ENCODE assay signal across 18 cellular contexts in the genomic region with DNA sequence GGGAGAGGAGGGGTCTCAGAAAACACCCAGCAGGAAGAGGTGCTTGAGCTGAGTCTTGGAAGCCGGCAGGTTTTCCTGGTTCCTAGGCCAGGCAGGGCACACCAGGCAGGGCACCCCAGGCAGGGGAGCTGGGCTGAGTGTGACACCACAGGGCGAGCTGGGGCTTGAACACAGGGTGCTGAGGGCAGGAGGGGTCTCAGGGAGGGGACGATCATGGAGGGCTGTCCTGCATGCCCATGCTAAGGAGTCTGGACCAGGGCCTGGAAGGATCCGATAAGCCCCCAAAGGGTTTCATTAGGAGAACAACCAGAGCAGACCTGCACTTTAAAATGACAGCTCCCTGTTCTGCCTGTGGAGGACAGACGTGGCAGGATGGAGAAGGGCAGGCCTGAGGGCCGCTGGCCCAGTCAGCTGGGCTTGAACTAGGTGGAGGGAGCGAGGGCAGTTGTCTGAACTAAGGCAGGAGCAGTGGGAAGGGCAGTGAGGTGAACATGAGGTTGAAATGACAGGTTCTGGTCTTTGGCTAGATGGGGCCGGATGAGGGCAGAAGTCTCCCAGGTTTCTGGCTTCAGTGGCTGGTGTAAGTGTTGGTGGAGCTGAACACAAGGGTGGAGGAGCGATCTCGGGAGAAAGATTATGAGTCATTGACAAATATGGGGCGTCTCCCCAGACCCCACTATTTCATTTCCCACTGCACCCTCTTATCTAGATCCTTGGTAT.
DNase-seq lines count a peak whose midpoint lies in the region; ATAC-seq and TF ChIP-seq lines count a peak whose summit lies in the region.
"Had no signal": no experiment of that assay in that cellular context is flagged by ENCODE, and none has a peak within 500 bp of the region (broad histone marks: within the 10 kb centered on the region; RNA-seq: fewer than 3 reads in every experiment).

No MANE protein-coding gene starts in this region.

- intact Hi-C loops in naive thymus-derived CD4-positive, alpha-beta T cell (cut with micrococcal nuclease) = no loop called here

- H3K4me3 ChIP-seq in naive thymus-derived CD4-positive, alpha-beta T cell (ENCODE audit: low read length) = no peak overlapping the region
- H3K4me3 ChIP-seq: A549; BLaER1 treated with 17β-estradiol and CSF1 and Interleukin-3, amounts not matched to agents 10 nM and 100 nM; GM23248 had no signal

- H3K36me3 ChIP-seq in naive thymus-derived CD4-positive, alpha-beta T cell (ENCODE audit: control insufficient read depth in 2 of 3, insufficient read depth in 3 of 3, low read length in 3 of 3) = no peaks in the 10 kb centered on the region
- H3K36me3 ChIP-seq: BLaER1 treated with 17β-estradiol and CSF1 and Interleukin-3, amounts not matched to agents 10 nM and 100 nM had no signal

- TF ChIP-seq CTCF in neural crest cell (conservative IDR thresholded peaks at IDR 0.05) = no peak
- TF ChIP-seq CTCF in omental fat pad (IDR thresholded peaks at IDR 0.05) = no peak

- H3K4me1 Mint-ChIP-seq in activated CD8-positive, alpha-beta memory T cell treated with anti-CD3 and anti-CD28 coated beads, Interleukin-2, amount 10 ng/mL, durations not matched to agents 7 days and 5 days = peaks cover 4% of the 10 kb centered on the region
- H3K4me1 Mint-ChIP-seq in neural crest cell = no peaks in the 10 kb centered on the region
- H3K4me1 Mint-ChIP-seq in naive thymus-derived CD4-positive, alpha-beta T cell = peaks cover 0 to 10% (median 4%) of the 10 kb centered on the region in 7 donors

- ATAC-seq in activated CD8-positive, alpha-beta memory T cell treated with anti-CD3 and anti-CD28 coated beads, Interleukin-2, amount 10 ng/mL, durations not matched to agents 7 days and 5 days = no peak
- ATAC-seq in esophagus mucosa (peak; percentile 20), omental fat pad (ENCODE audit: low FRiP score) (no peak), HG03521 (IDR thresholded peaks at IDR 0.05; ENCODE audit: unreplicated experiment) (no peak), HG03457 (IDR thresholded peaks at IDR 0.05; ENCODE audit: unreplicated experiment) (no peak)
- ATAC-seq in naive thymus-derived CD4-positive, alpha-beta T cell = no peak
- ATAC-seq: CD8-positive, alpha-beta T cell had no signal

- no peaks in the 10 kb centered on the region for H3K27me3 Mint-ChIP-seq in activated CD8-positive, alpha-beta memory T cell treated with anti-CD3 and anti-CD28 coated beads, Interleukin-2, amount 10 ng/mL, durations not matched to agents 7 days and 5 days
- no peaks in the 10 kb centered on the region for H3K27me3 Mint-ChIP-seq in neural crest cell (ENCODE audit: low read depth)
- peaks cover 0 to 6% (median 0%) of the 10 kb centered on the region in 5 donors for H3K27me3 Mint-ChIP-seq in naive thymus-derived CD4-positive, alpha-beta T cell
- H3K27me3 Mint-ChIP-seq: B cell had no signal

- POLR2A ChIA-PET in naive thymus-derived CD4-positive, alpha-beta T cell (lab: Charles Lee) = no interaction called here

- no peak overlapping the region for H3K4me3 Mint-ChIP-seq in activated CD8-positive, alpha-beta memory T cell treated with anti-CD3 and anti-CD28 coated beads, Interleukin-2, amount 10 ng/mL, durations not matched to agents 7 days and 5 days
- no peak overlapping the region for H3K4me3 Mint-ChIP-seq in neural crest cell
- no peak overlapping the region for H3K4me3 Mint-ChIP-seq in naive thymus-derived CD4-positive, alpha-beta T cell
- H3K4me3 Mint-ChIP-seq: B cell; CD8-positive, alpha-beta T cell; HFFc6 had no signal

- H3K9me3 ChIP-seq in naive thymus-derived CD4-positive, alpha-beta T cell (ENCODE audit: control insufficient read depth in 2 of 3, low read length in 3 of 3) = no peaks in the 10 kb centered on the region
- H3K9me3 ChIP-seq: A549; BLaER1 treated with 17β-estradiol and CSF1 and Interleukin-3, amounts not matched to agents 10 nM and 100 nM had no signal

- no peaks in the 10 kb centered on the region for H3K36me3 Mint-ChIP-seq in activated CD8-positive, alpha-beta memory T cell treated with anti-CD3 and anti-CD28 coated beads, Interleukin-2, amount 10 ng/mL, durations not matched to agents 7 days and 5 days
- H3K36me3 Mint-ChIP-seq in neural crest cell (ENCODE audit: low read depth) = no peaks in the 10 kb centered on the region
- H3K36me3 Mint-ChIP-seq in naive thymus-derived CD4-positive, alpha-beta T cell = no peaks in the 10 kb centered on the region
- H3K36me3 Mint-ChIP-seq: CD8-positive, alpha-beta T cell had no signal

- H3K27ac ChIP-seq in naive thymus-derived CD4-positive, alpha-beta T cell (ENCODE audit: low read depth, low read length) = no peak overlapping the region
- H3K27ac ChIP-seq: 22Rv1; A549; BLaER1 treated with 17β-estradiol and CSF1 and Interleukin-3, amounts not matched to agents 10 nM and 100 nM; GM23248 had no signal

- no peaks in the 10 kb centered on the region for H3K27me3 ChIP-seq in naive thymus-derived CD4-positive, alpha-beta T cell (ENCODE audit: control insufficient read depth in 2 of 2, insufficient read depth in 2 of 2, low read length in 2 of 2)
- H3K27me3 ChIP-seq: BLaER1 treated with 17β-estradiol and CSF1 and Interleukin-3, amounts not matched to agents 10 nM and 100 nM had no signal

- CTCF ChIA-PET in activated CD8-positive, alpha-beta memory T cell treated with anti-CD3 and anti-CD28 coated beads, Interleukin-2, amount 10 ng/mL, durations not matched to agents 7 days and 5 days (lab: Charles Lee) = interaction anchor here (0.8 kb wide), 1 partner anchor 48 kb away, joined by 3 read pairs; no protein-coding TSS in a partner anchor
- CTCF ChIA-PET in naive thymus-derived CD4-positive, alpha-beta T cell (lab: Charles Lee) = interaction anchor here (1.6 kb wide), 1 partner anchor 13 kb away, joined by 4 read pairs; no protein-coding TSS in a partner anchor

- H3K4me1 ChIP-seq in naive thymus-derived CD4-positive, alpha-beta T cell (ENCODE audit: control insufficient read depth in 2 of 2, insufficient read depth in 2 of 2, low read length in 2 of 2) = no peaks in the 10 kb centered on the region
- H3K4me1 ChIP-seq: A549 had no signal

- peak overlapping the region; percentile 27 for H3K27ac Mint-ChIP-seq in activated CD8-positive, alpha-beta memory T cell treated with anti-CD3 and anti-CD28 coated beads, Interleukin-2, amount 10 ng/mL, durations not matched to agents 7 days and 5 days
- peak overlapping the region; percentile 47 for H3K27ac Mint-ChIP-seq in neural crest cell (ENCODE audit: unreplicated experiment)
- H3K27ac Mint-ChIP-seq in naive thymus-derived CD4-positive, alpha-beta T cell = peak overlapping the region in 1 of 9 donors; percentile 53
- H3K27ac Mint-ChIP-seq: B cell; CD8-positive, alpha-beta T cell; HFFc6 had no signal

- no peak for DNase-seq in activated CD8-positive, alpha-beta memory T cell treated with anti-CD3 and anti-CD28 coated beads, Interleukin-2, amount 10 ng/mL, durations not matched to agents 7 days and 5 days
- no peak for DNase-seq in activated CD8-positive, alpha-beta memory T cell treated with anti-CD3 and anti-CD28 coated beads, Interleukin-2, amount 50 U/mL, for 48 hours
- DNase-seq in neural crest cell (ENCODE audit: low read depth, low spot score) = no peak
- DNase-seq in omental fat pad (ENCODE audit: low spot score) = no peak
- DNase-seq in naive thymus-derived CD4-positive, alpha-beta T cell = no peak
- DNase-seq: CD8-positive, alpha-beta T cell; DMS79 treated with DMSO at 0.1 percent for 48 hours; GF-D8; GM23248; HCEC 1CT; HFFc6 had no signal

- H3K9me3 Mint-ChIP-seq in activated CD8-positive, alpha-beta memory T cell treated with anti-CD3 and anti-CD28 coated beads, Interleukin-2, amount 10 ng/mL, durations not matched to agents 7 days and 5 days (ENCODE audit: low read depth) = no peaks in the 10 kb centered on the region
- H3K9me3 Mint-ChIP-seq in neural crest cell = no peaks in the 10 kb centered on the region
- H3K9me3 Mint-ChIP-seq in naive thymus-derived CD4-positive, alpha-beta T cell = no peaks in the 10 kb centered on the region
- H3K9me3 Mint-ChIP-seq: CD8-positive, alpha-beta T cell; HFFc6 had no signal
